In the genomic region with DNA sequence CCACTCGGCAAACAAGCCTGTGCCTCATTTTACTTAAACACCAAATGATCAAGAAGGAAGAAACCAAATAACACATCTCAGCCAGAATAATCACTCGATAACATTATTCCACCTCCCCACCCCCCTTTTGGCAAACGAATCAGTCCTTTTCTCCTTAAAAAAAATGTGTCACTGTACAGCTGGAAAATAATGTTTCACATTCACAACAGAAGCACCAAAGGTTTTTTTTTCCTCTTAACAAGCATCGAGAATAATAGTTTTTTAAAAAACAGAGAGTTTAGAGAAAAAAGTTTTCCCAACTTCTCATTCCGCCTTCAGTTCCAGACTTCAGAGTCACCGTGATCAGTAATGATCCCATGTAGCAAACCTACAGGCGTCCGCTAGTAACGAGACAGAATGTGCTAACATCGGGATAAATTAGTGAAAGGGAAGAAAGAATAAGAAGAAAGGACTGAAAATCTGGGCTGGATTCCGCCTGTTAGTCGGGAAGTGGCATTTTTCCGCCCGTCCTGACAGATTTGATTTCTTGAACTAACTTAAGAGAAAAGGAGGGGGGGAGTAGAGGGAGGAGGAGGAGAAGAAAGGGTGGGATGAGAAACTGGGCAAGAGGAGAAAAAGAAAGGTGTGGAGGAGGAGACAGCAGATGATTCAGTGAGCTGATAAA, we compare ENCODE assay signal across 8 cellular contexts. TPM values are rescaled to one million over a fixed set of nuclear protein-coding genes. Genes with fewer than 3 reads are reported as not detected.
DNase-seq lines count a peak whose midpoint lies in the region; ATAC-seq and TF ChIP-seq lines count a peak whose summit lies in the region.

A gene with protein sequence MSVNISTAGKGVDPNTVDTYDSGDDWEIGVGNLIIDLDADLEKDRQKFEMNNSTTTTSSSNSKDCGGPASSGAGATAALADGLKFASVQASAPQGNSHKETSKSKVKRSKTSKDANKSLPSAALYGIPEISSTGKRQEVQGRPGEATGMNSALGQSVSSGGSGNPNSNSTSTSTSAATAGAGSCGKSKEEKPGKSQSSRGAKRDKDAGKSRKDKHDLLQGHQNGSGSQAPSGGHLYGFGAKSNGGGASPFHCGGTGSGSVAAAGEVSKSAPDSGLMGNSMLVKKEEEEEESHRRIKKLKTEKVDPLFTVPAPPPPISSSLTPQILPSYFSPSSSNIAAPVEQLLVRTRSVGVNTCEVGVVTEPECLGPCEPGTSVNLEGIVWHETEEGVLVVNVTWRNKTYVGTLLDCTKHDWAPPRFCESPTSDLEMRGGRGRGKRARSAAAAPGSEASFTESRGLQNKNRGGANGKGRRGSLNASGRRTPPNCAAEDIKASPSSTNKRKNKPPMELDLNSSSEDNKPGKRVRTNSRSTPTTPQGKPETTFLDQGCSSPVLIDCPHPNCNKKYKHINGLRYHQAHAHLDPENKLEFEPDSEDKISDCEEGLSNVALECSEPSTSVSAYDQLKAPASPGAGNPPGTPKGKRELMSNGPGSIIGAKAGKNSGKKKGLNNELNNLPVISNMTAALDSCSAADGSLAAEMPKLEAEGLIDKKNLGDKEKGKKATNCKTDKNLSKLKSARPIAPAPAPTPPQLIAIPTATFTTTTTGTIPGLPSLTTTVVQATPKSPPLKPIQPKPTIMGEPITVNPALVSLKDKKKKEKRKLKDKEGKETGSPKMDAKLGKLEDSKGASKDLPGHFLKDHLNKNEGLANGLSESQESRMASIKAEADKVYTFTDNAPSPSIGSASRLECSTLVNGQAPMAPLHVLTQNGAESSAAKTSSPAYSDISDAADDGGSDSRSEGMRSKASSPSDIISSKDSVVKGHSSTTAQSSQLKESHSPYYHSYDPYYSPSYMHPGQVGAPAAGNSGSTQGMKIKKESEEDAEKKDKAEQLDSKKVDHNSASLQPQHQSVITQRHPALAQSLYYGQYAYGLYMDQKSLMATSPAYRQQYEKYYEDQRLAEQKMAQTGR (N-terminal part only) (minus strand): TSS at position 388 of the 664 bp plus-strand sequence. CDS start 1,650 bp downstream, outside the sequence.

- H3K4me1 Mint-ChIP-seq in Caco-2 (ENCODE audit: low read depth, unreplicated experiment) (peaks cover 8% of the 10 kb centered on the region), WTC11 (peaks cover 20% of the 10 kb centered on the region)

- 2 to 4% (median 2%) methylated on average over 14 of the region's 14 CpGs for WGBS in ovary, 3 donors

- no peak for ATAC-seq in WTC11
- no peak for ATAC-seq in GM21423 (IDR thresholded peaks at IDR 0.05; ENCODE audit: unreplicated experiment)

- H3K4me1 ChIP-seq in Caco-2, result peaks cover 59% of the 10 kb centered on the region
- H3K4me1 ChIP-seq in ovary (ENCODE audit: insufficient read depth), result peaks cover 10% of the 10 kb centered on the region

- H3K36me3 Mint-ChIP-seq in Caco-2 (ENCODE audit: insufficient read depth, unreplicated experiment), result peaks cover 17% of the 10 kb centered on the region
- no peaks in the 10 kb centered on the region; the same call in 1 of the 2 replicates for H3K36me3 Mint-ChIP-seq in WTC11

- TF ChIP-seq POLR2A in ovary (IDR thresholded peaks at IDR 0.05), result no peak

- intact Hi-C loops in Caco-2 (cut with micrococcal nuclease; ENCODE audit: unreplicated experiment), result loop anchor here (5.0 kb wide), 6 partner anchors 141 to 459 kb away; no protein-coding TSS in a partner anchor
- intact Hi-C loops in ovary (cut with DNase I), result loop anchor here in 1 of 4 donors (10.0 kb wide), 1 partner anchor 92 kb away; no protein-coding TSS in a partner anchor

- TF ChIP-seq CTCF in Caco-2 (IDR thresholded peaks at IDR 0.05; ENCODE audit: insufficient read depth in 1 of 2, low read depth in 1 of 2, low read length in 1 of 2, severe bottlenecking in 1 of 2, unreplicated experiment in 1 of 2) (no peak), LNCaP clone FGC (IDR thresholded peaks at IDR 0.05; ENCODE audit: control insufficient read depth, extremely low read depth, insufficient read depth) (no peak), WTC11 (IDR thresholded peaks at IDR 0.05) (no peak), ovary (IDR thresholded peaks at IDR 0.05) (no peak)

- H3K27ac Mint-ChIP-seq in Caco-2 (ENCODE audit: unreplicated experiment) (peak within 1 kb of the TSS; percentile 93), WTC11 (peak within 1 kb of the TSS; percentile 98)

- CTCF ChIA-PET in Caco-2 (lab: Charles Lee), result interaction anchor here (0.6 kb wide), 1 partner anchor 85 kb away, joined by 3 read pairs; no protein-coding TSS in a partner anchor
- CTCF ChIA-PET in WTC11 (lab: Charles Lee), result interaction anchor here (0.7 to 3.0 kb wide), 2 partner anchors 7 to 457 kb away, joined by 3 to 18 read pairs; no protein-coding TSS in a partner anchor

- peak within 1 kb of the TSS; percentile 62 to 87 for H3K27ac ChIP-seq in ovary

- no peaks in the 10 kb centered on the region for H3K9me3 Mint-ChIP-seq in Caco-2 (ENCODE audit: unreplicated experiment)
- peaks cover 2% of the 10 kb centered on the region for H3K9me3 Mint-ChIP-seq in WTC11

- POLR2A ChIA-PET in Caco-2 (lab: Charles Lee) (interaction anchor here (0.7 kb wide), 1 partner anchor 267 kb away, joined by 3 read pairs; no protein-coding TSS in a partner anchor), WTC11 (lab: Charles Lee) (no interaction called here)

- DNase-seq in Caco-2, result peak in 1 of 2 experiments; percentile 24
- no peak for DNase-seq in LNCaP clone FGC (ENCODE audit: low read depth)
- no peak for DNase-seq in WTC11 (ENCODE audit: low spot score)
- peak; percentile 75 for DNase-seq in globus pallidus (ENCODE audit: low spot score)
- peak in 4 of 5 donors; percentile 36 to 56 (median 41) for DNase-seq in ovary
- DNase-seq in cerebellar nuclear complex (lab: John Stamatoyannopoulos, UW), result no peak
- no peak for DNase-seq in 8988T

- TSS peak; percentile 7 for BruUV-seq in Caco-2 (replicated peaks; lab: Mats Ljungman, UMichigan)

- no peak within 1 kb of the TSS for H3K4me3 Mint-ChIP-seq in Caco-2 (ENCODE audit: unreplicated experiment)
- no peak within 1 kb of the TSS for H3K4me3 Mint-ChIP-seq in WTC11

- no peaks in the 10 kb centered on the region for H3K27me3 Mint-ChIP-seq in Caco-2 (ENCODE audit: insufficient read depth, unreplicated experiment)
- H3K27me3 Mint-ChIP-seq in WTC11 (ENCODE audit: low read depth), result 0 out of 2 replicates have a peak, but pooled peaks cover 2% of the 10 kb centered on the region

- H3K27me3 ChIP-seq in Caco-2 (replicated peaks; ENCODE audit: control insufficient read depth, insufficient read depth, low read length) (no peaks in the 10 kb centered on the region), ovary (no peaks in the 10 kb centered on the region)

- no peak for TF ChIP-seq EP300 in ovary (IDR thresholded peaks at IDR 0.05)

- H3K4me3 ChIP-seq in Caco-2 (ENCODE audit: low read depth, low read length) (peak within 1 kb of the TSS; percentile 62), LNCaP clone FGC (ENCODE audit: low read depth, low read length) (peak within 1 kb of the TSS; percentile 61), ovary (peak within 1 kb of the TSS; percentile 69)

- H3K36me3 ChIP-seq in Caco-2 (ENCODE audit: control insufficient read depth, insufficient read depth, low read length), result no peaks in the 10 kb centered on the region; the same call in 1 of the 2 replicates
- H3K36me3 ChIP-seq in ovary, result no peaks in the 10 kb centered on the region

- H3K9me3 ChIP-seq in Caco-2 (no peaks in the 10 kb centered on the region), ovary (no peaks in the 10 kb centered on the region)

TF ChIP-seq in WTC11, 78 proteins besides CTCF, POLR2A, EP300 and RAD21:
- no peak for TF ChIP-seq ELF4 (CRISPR knock-in tag; IDR thresholded peaks at IDR 0.05; ENCODE audit: low read depth)
- TF ChIP-seq, protein P1, sequence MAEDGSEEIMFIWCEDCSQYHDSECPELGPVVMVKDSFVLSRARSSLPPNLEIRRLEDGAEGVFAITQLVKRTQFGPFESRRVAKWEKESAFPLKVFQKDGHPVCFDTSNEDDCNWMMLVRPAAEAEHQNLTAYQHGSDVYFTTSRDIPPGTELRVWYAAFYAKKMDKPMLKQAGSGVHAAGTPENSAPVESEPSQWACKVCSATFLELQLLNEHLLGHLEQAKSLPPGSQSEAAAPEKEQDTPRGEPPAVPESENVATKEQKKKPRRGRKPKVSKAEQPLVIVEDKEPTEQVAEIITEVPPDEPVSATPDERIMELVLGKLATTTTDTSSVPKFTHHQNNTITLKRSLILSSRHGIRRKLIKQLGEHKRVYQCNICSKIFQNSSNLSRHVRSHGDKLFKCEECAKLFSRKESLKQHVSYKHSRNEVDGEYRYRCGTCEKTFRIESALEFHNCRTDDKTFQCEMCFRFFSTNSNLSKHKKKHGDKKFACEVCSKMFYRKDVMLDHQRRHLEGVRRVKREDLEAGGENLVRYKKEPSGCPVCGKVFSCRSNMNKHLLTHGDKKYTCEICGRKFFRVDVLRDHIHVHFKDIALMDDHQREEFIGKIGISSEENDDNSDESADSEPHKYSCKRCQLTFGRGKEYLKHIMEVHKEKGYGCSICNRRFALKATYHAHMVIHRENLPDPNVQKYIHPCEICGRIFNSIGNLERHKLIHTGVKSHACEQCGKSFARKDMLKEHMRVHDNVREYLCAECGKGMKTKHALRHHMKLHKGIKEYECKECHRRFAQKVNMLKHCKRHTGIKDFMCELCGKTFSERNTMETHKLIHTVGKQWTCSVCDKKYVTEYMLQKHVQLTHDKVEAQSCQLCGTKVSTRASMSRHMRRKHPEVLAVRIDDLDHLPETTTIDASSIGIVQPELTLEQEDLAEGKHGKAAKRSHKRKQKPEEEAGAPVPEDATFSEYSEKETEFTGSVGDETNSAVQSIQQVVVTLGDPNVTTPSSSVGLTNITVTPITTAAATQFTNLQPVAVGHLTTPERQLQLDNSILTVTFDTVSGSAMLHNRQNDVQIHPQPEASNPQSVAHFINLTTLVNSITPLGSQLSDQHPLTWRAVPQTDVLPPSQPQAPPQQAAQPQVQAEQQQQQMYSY (CRISPR knock-in tag; IDR thresholded peaks at IDR 0.05), result peak; percentile 78

RNA-seq across cellular contexts. Expression of the gene that starts here (rescaled TPM):
- total RNA-seq in Caco-2 (2022) (17.5 and 24.0 TPM in 2 replicates), WTC11 (2021) (40.6 to 44.4 TPM (median 43.8 TPM) in 3 replicates), ovary (10 to 100 TPM; 11.1 to 26.8 (median 15.5) TPM)
- polyA plus RNA-seq in ovary, result 10 to 100 TPM in 1 of 2 donors, 1 to 10 TPM in 1; 7.5 to 10.5 TPM

Comparison
In these comparisons a context has a peak if more than half of its experiments do, and no peak if none do; other contexts are left out.
1. DNase-seq: peak in globus pallidus (single experiment) and ovary (4 of 5); none in LNCaP clone FGC (single experiment), WTC11 (single experiment), cerebellar nuclear complex (0 of 2) and 8988T (single experiment).
2. Peak in every context shown above with its lines, with median percentiles within 50 percentile points of each other: H3K4me3 ChIP-seq.